ENCODE assay signal across 25 cellular contexts in genomic region chr9:32565967-32566366, GRCh38.
"Had no signal": no experiment of that assay in that cellular context is flagged by ENCODE, and none has a peak within 500 bp of the region (broad histone marks: within the 10 kb centered on the region; RNA-seq: fewer than 3 reads in every experiment).

No MANE protein-coding gene starts in this region.

- H3K9me3 Mint-ChIP-seq: activated B cell treated with CpG ODN at 0.5 μM for 24 hours; activated T-cell treated with anti-CD3 and anti-CD28 coated beads, Interleukin-2, amount 50 U/mL, for 4 hours; activated T-helper 2 cell treated with anti-CD3 and anti-CD28 coated beads, Interferon-gamma antibody, Interleukin-2, Interleukin-4, amounts not matched to agents 10 μg/mL and 5 μg/mL and 100 μg/mL, durations not matched to agents 14 hours and 24 hours and 36 hours; effector memory CD8-positive, alpha-beta T cell; nephron progenitor cell; T-helper 2 cell treated with Interferon-gamma antibody and Interleukin-4, amounts not matched to agents 5 μg/mL and 100 μg/mL, for 36 hours had no signal

- DNase-seq: activated B cell treated with CpG ODN at 0.5 μM for 24 hours; activated CD4-positive, alpha-beta T cell treated with anti-CD3 and anti-CD28 coated beads, Interleukin-2, amount 50 U/mL, for 1 hour; activated T-cell treated with anti-CD3 and anti-CD28 coated beads, Interleukin-2, amount 50 U/mL, for 4 hours; amniotic stem cell; brain microvascular endothelial cell; effector memory CD8-positive, alpha-beta T cell; erythroblast; left cardiac atrium; left ventricle myocardium superior; mucosa of descending colon; nephron progenitor cell; ovary; retina; stimulated activated CD4-positive, alpha-beta T cell treated with anti-CD3 and anti-CD28 coated beads, Interleukin-12 subunit alpha, Interleukin-12 subunit beta, amount 100 ng/mL, for 4 hours; stimulated activated CD4-positive, alpha-beta T cell treated with anti-CD3 and anti-CD28 coated beads, Interleukin-4, amount 100 ng/mL, for 24 hours; stimulated activated naive CD4-positive, alpha-beta T cell; T-helper 1 cell; tibial artery; upper lobe of right lung had no signal

- H3K4me3 Mint-ChIP-seq: activated B cell treated with CpG ODN at 0.5 μM for 24 hours; activated naive CD8-positive, alpha-beta T cell; activated T-cell treated with anti-CD3 and anti-CD28 coated beads, Interleukin-2, amount 50 U/mL, for 4 hours; effector memory CD8-positive, alpha-beta T cell; nephron progenitor cell; T-helper 2 cell treated with Interferon-gamma antibody and Interleukin-4, amounts not matched to agents 5 μg/mL and 100 μg/mL, for 36 hours had no signal

- H3K27me3 Mint-ChIP-seq: activated B cell treated with CpG ODN at 0.5 μM for 24 hours; activated naive CD8-positive, alpha-beta T cell; effector memory CD8-positive, alpha-beta T cell; progenitor cell of endocrine pancreas had no signal

- H3K27ac Mint-ChIP-seq: activated B cell treated with CpG ODN at 0.5 μM for 24 hours; activated naive CD8-positive, alpha-beta T cell; activated T-helper 2 cell treated with anti-CD3 and anti-CD28 coated beads, Interferon-gamma antibody, Interleukin-2, Interleukin-4, amounts not matched to agents 10 μg/mL and 5 μg/mL and 100 μg/mL, durations not matched to agents 14 hours and 24 hours and 36 hours; nephron progenitor cell; T-helper 2 cell treated with Interferon-gamma antibody and Interleukin-4, amounts not matched to agents 5 μg/mL and 100 μg/mL, for 36 hours had no signal

- ATAC-seq: activated T-cell treated with anti-CD3 and anti-CD28 coated beads, Interleukin-2, amount 50 U/mL, for 4 hours; effector memory CD8-positive, alpha-beta T cell; gastroesophageal sphincter; left cardiac atrium; mucosa of descending colon; sciatic nerve had no signal

- H3K4me1 Mint-ChIP-seq: nephron progenitor cell had no signal
